Comparison of ENCODE assay signal across 1 cellular context in genomic region chr2:241354668-241355658, GRCh38.
TF ChIP-seq lines count a peak whose summit lies in the region.

No MANE protein-coding gene starts in this region.

TF ChIP-seq in HepG2, 621 proteins besides CTCF, POLR2A, EP300 and RAD21 (continued from another document and continues in another):
- TF ChIP-seq DBP (CRISPR knock-in tag; IDR thresholded peaks at IDR 0.05; ENCODE audit: not compliant biosample characterization) (no peak), UBTF (CRISPR knock-in tag; IDR thresholded peaks at IDR 0.05) (peak; percentile 79), ZNF407 (CRISPR knock-in tag; IDR thresholded peaks at IDR 0.05; ENCODE audit: not compliant biosample characterization) (no peak), BCLAF1 (IDR thresholded peaks at IDR 0.05) (no peak), FOSL2 (CRISPR knock-in tag; IDR thresholded peaks at IDR 0.05) (no peak; the same call in 1 of the 2 replicates), KLF6 (CRISPR knock-in tag; IDR thresholded peaks at IDR 0.05) (no peak), NFKBIZ (CRISPR knock-in tag; IDR thresholded peaks at IDR 0.05) (peak; percentile 32; the same call in 1 of the 2 replicates), EEA1 (CRISPR knock-in tag; IDR thresholded peaks at IDR 0.05; ENCODE audit: borderline replicate concordance) (no peak), SALL2 (CRISPR knock-in tag; IDR thresholded peaks at IDR 0.05) (peak; percentile 54; the same call in 1 of the 2 replicates), KLF15 (CRISPR knock-in tag; IDR thresholded peaks at IDR 0.05; ENCODE audit: borderline replicate concordance) (0 out of 2 replicates have a peak, but pooled peaks have one; percentile 58), IKZF4 (CRISPR knock-in tag; IDR thresholded peaks at IDR 0.05; ENCODE audit: borderline replicate concordance, low read depth, not compliant biosample characterization) (no peak), CREBL2 (CRISPR knock-in tag; IDR thresholded peaks at IDR 0.05; ENCODE audit: borderline replicate concordance) (no peak), DZIP1 (CRISPR knock-in tag; IDR thresholded peaks at IDR 0.05) (0 out of 2 replicates have a peak, but pooled peaks have one; percentile 41), ZNF224 (CRISPR knock-in tag; IDR thresholded peaks at IDR 0.05) (no peak), YEATS4 (CRISPR knock-in tag; IDR thresholded peaks at IDR 0.05; ENCODE audit: borderline replicate concordance) (peak; percentile 54; the same call in 1 of the 2 replicates), ZNF317 (CRISPR knock-in tag; IDR thresholded peaks at IDR 0.05) (0 out of 2 replicates have a peak, but pooled peaks have one; percentile 43), BRCA1 (CRISPR knock-in tag; IDR thresholded peaks at IDR 0.05) (no peak), ZNF564 (CRISPR knock-in tag; IDR thresholded peaks at IDR 0.05) (no peak), CC2D1A (CRISPR knock-in tag; IDR thresholded peaks at IDR 0.05) (no peak), ZBTB3 (CRISPR knock-in tag; IDR thresholded peaks at IDR 0.05; ENCODE audit: borderline replicate concordance, low read depth) (0 out of 2 replicates have a peak, but pooled peaks have one; percentile 18), U2AF1 (optimal IDR thresholded peaks at IDR 0.05; ENCODE audit: low read depth, low read length) (peak; percentile 28), SIN3A (IDR thresholded peaks at IDR 0.05; ENCODE audit: borderline replicate concordance, low read depth, low read length) (no peak), REL (CRISPR knock-in tag; conservative IDR thresholded peaks at IDR 0.05) (no peak), RORA (CRISPR knock-in tag; IDR thresholded peaks at IDR 0.05) (no peak), REST (IDR thresholded peaks at IDR 0.05; ENCODE audit: borderline replicate concordance in 1 of 2, low read depth in 1 of 2, low read length in 2 of 2) (no peak), HIC2 (CRISPR knock-in tag; IDR thresholded peaks at IDR 0.05; ENCODE audit: low read depth) (peak; percentile 49; the same call in 1 of the 2 replicates), HOXA5 (CRISPR knock-in tag; IDR thresholded peaks at IDR 0.05) (peak; percentile 37; the same call in 1 of the 2 replicates), CBFB (CRISPR knock-in tag; IDR thresholded peaks at IDR 0.05) (peak; percentile 29; the same call in 1 of the 2 replicates)
